ENCODE assay signal across 2 cellular contexts in genomic region chr9:111349766-111350165, GRCh38.
TF ChIP-seq lines count a peak whose summit lies in the region.

No MANE protein-coding gene starts in this region.

TF ChIP-seq in HepG2, 621 proteins besides CTCF, POLR2A, EP300 and RAD21 (continues in another document):
- TF ChIP-seq, protein P1, sequence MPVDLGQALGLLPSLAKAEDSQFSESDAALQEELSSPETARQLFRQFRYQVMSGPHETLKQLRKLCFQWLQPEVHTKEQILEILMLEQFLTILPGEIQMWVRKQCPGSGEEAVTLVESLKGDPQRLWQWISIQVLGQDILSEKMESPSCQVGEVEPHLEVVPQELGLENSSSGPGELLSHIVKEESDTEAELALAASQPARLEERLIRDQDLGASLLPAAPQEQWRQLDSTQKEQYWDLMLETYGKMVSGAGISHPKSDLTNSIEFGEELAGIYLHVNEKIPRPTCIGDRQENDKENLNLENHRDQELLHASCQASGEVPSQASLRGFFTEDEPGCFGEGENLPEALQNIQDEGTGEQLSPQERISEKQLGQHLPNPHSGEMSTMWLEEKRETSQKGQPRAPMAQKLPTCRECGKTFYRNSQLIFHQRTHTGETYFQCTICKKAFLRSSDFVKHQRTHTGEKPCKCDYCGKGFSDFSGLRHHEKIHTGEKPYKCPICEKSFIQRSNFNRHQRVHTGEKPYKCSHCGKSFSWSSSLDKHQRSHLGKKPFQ (CRISPR knock-in tag; IDR thresholded peaks at IDR 0.05; ENCODE audit: insufficient replicate concordance) = no peak
- no peak for TF ChIP-seq SMC3 (IDR thresholded peaks at IDR 0.05; ENCODE audit: low read length)
- TF ChIP-seq ARNT2 (CRISPR knock-in tag; IDR thresholded peaks at IDR 0.05; ENCODE audit: low read depth) = no peak
- no peak for TF ChIP-seq ZNF335 (CRISPR knock-in tag; IDR thresholded peaks at IDR 0.05)
- no peak for TF ChIP-seq ZNF354B (CRISPR knock-in tag; IDR thresholded peaks at IDR 0.05)
- TF ChIP-seq SP140L (CRISPR knock-in tag; IDR thresholded peaks at IDR 0.05; ENCODE audit: borderline replicate concordance) = no peak
- no peak for TF ChIP-seq GPBP1L1 (CRISPR knock-in tag; IDR thresholded peaks at IDR 0.05)
- TF ChIP-seq, protein P2, sequence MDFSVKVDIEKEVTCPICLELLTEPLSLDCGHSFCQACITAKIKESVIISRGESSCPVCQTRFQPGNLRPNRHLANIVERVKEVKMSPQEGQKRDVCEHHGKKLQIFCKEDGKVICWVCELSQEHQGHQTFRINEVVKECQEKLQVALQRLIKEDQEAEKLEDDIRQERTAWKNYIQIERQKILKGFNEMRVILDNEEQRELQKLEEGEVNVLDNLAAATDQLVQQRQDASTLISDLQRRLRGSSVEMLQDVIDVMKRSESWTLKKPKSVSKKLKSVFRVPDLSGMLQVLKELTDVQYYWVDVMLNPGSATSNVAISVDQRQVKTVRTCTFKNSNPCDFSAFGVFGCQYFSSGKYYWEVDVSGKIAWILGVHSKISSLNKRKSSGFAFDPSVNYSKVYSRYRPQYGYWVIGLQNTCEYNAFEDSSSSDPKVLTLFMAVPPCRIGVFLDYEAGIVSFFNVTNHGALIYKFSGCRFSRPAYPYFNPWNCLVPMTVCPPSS (IDR thresholded peaks at IDR 0.05) = no peak
- peak; percentile 58; the same call in 1 of the 2 replicates for TF ChIP-seq ATF2 (CRISPR knock-in tag; IDR thresholded peaks at IDR 0.05)
- TF ChIP-seq IRF9 (CRISPR knock-in tag; IDR thresholded peaks at IDR 0.05; ENCODE audit: borderline replicate concordance) = no peak
- no peak for TF ChIP-seq ZNF235 (CRISPR knock-in tag; IDR thresholded peaks at IDR 0.05; ENCODE audit: borderline replicate concordance)
- peak; percentile 100 for TF ChIP-seq GFI1 (CRISPR knock-in tag; IDR thresholded peaks at IDR 0.05; ENCODE audit: borderline replicate concordance)
- TF ChIP-seq THYN1 (CRISPR knock-in tag; IDR thresholded peaks at IDR 0.05; ENCODE audit: borderline replicate concordance, low read depth) = no peak

TF ChIP-seq in SK-N-SH treated with all-trans-retinoic acid at 6 μM for 48 hours, 23 proteins besides CTCF, POLR2A, EP300 and RAD21:
- TF ChIP-seq RARB (CRISPR knock-in tag; IDR thresholded peaks at IDR 0.05) = no peak
- no peak for TF ChIP-seq GLIS3 (CRISPR knock-in tag; IDR thresholded peaks at IDR 0.05)
- no peak for TF ChIP-seq POU6F1 (CRISPR knock-in tag; IDR thresholded peaks at IDR 0.05; ENCODE audit: borderline replicate concordance, low read depth)
- TF ChIP-seq TSHZ2 (CRISPR knock-in tag; IDR thresholded peaks at IDR 0.05) = no peak
- TF ChIP-seq ZNF8 (CRISPR knock-in tag; IDR thresholded peaks at IDR 0.05) = no peak
- no peak for TF ChIP-seq SNAI2 (CRISPR knock-in tag; IDR thresholded peaks at IDR 0.05)
- TF ChIP-seq CSRNP3 (CRISPR knock-in tag; IDR thresholded peaks at IDR 0.05) = no peak
- TF ChIP-seq OSR1 (CRISPR knock-in tag; IDR thresholded peaks at IDR 0.05) = no peak
- TF ChIP-seq ARNTL (CRISPR knock-in tag; IDR thresholded peaks at IDR 0.05; ENCODE audit: borderline replicate concordance, low read depth) = no peak
- no peak for TF ChIP-seq CREB5 (CRISPR knock-in tag; IDR thresholded peaks at IDR 0.05; ENCODE audit: low read depth)
- TF ChIP-seq ZFP30 (CRISPR knock-in tag; IDR thresholded peaks at IDR 0.05) = no peak
- no peak for TF ChIP-seq BACH2 (CRISPR knock-in tag; IDR thresholded peaks at IDR 0.05; ENCODE audit: borderline replicate concordance)
- TF ChIP-seq CSDC2 (CRISPR knock-in tag; IDR thresholded peaks at IDR 0.05) = no peak
- TF ChIP-seq TCF4 (CRISPR knock-in tag; IDR thresholded peaks at IDR 0.05; ENCODE audit: borderline replicate concordance) = no peak
- no peak for TF ChIP-seq ESRRG (CRISPR knock-in tag; IDR thresholded peaks at IDR 0.05)
- TF ChIP-seq, protein P3, sequence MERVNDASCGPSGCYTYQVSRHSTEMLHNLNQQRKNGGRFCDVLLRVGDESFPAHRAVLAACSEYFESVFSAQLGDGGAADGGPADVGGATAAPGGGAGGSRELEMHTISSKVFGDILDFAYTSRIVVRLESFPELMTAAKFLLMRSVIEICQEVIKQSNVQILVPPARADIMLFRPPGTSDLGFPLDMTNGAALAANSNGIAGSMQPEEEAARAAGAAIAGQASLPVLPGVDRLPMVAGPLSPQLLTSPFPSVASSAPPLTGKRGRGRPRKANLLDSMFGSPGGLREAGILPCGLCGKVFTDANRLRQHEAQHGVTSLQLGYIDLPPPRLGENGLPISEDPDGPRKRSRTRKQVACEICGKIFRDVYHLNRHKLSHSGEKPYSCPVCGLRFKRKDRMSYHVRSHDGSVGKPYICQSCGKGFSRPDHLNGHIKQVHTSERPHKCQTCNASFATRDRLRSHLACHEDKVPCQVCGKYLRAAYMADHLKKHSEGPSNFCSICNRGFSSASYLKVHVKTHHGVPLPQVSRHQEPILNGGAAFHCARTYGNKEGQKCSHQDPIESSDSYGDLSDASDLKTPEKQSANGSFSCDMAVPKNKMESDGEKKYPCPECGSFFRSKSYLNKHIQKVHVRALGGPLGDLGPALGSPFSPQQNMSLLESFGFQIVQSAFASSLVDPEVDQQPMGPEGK (CRISPR knock-in tag; IDR thresholded peaks at IDR 0.05; ENCODE audit: borderline replicate concordance) = no peak
- no peak for TF ChIP-seq PPARA (CRISPR knock-in tag; IDR thresholded peaks at IDR 0.05; ENCODE audit: borderline replicate concordance)
- TF ChIP-seq ZNF70 (CRISPR knock-in tag; IDR thresholded peaks at IDR 0.05) = no peak
- TF ChIP-seq ZC3H10 (CRISPR knock-in tag; IDR thresholded peaks at IDR 0.05) = no peak
- TF ChIP-seq TOX (CRISPR knock-in tag; IDR thresholded peaks at IDR 0.05; ENCODE audit: borderline replicate concordance) = no peak
